ENCODE assay signal across 8 cellular contexts in the genomic region with DNA sequence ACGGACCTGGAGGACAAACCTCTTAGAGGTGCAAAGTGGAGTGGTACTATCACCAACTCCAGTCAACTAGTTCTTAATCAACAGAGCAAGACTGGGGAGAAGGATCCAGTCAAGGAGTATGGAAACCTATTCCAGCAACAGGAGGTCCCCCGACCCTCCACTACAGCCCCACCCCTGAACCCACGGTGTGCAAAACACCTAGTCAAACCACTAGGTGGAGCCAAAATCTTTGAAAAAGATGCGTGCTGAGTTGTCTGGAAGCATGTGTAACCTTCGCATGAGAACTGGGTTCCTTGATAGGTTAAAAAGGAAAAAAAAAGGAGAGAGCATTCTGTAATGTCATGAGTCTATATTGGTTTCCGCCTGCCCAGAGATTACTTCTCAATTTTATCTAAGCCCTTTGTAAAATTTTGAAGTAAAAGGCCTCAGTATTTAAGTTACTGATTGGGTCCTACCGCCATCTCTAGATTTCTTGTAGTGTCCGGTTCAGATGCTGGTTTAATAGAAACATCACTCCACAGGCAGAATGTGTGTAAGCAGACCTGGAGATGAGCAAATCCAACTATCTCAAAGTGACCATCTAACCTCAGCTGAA.
A peak's percentile ranks its signal among the peaks of the same experiment; 100 is the strongest.
DNase-seq lines count a peak whose midpoint lies in the region; ATAC-seq and TF ChIP-seq lines count a peak whose summit lies in the region.

No MANE protein-coding gene starts in this region.

- peak; percentile 42 for DNase-seq in SIG-M5 treated with dmso at 0.1 percent for 504 hours (lab: John Stamatoyannopoulos, UW; ENCODE audit: unreplicated experiment)
- DNase-seq in SIG-M5 (lab: John Stamatoyannopoulos, UW), result no peak
- peak; percentile 13 for DNase-seq in T1000 (lab: John Stamatoyannopoulos, UW)
- peak; percentile 29 to 55 for DNase-seq in foreskin keratinocyte
- DNase-seq in stimulated activated CD4-positive, alpha-beta T cell treated with anti-CD3 and anti-CD28 coated beads, Interleukin-2, amount 100 ng/mL, for 24 hours, result peak; percentile 17
- DNase-seq in aorta, result no peak

- WGBS in aorta, 2 donors, result 47 to 49% methylated on average over 8 of the region's 8 CpGs

- H3K4me2 ChIP-seq in Loucy (ENCODE audit: low read depth, low read length, poor library complexity, severe bottlenecking), result no peak overlapping the region

- H3K27me3 ChIP-seq in Loucy (ENCODE audit: insufficient read depth, low read length, poor library complexity, severe bottlenecking), result no peaks in the 10 kb centered on the region
- H3K27me3 ChIP-seq in foreskin keratinocyte, result no peaks in the 10 kb centered on the region
- H3K27me3 ChIP-seq in aorta (ENCODE audit: control insufficient read depth in 1 of 2, insufficient read depth in 2 of 2, low read length in 1 of 2), result no peaks in the 10 kb centered on the region

- H3K9me2 ChIP-seq in Loucy (replicated peaks; ENCODE audit: low read depth, low read length), result no peaks in the 10 kb centered on the region

- H3K9ac ChIP-seq in Loucy (ENCODE audit: low read depth, low read length, poor library complexity, severe bottlenecking), result no peak overlapping the region

- TF ChIP-seq CTCF in Loucy (conservative IDR thresholded peaks at IDR 0.05; ENCODE audit: low read length) (peak; percentile 85), foreskin keratinocyte (conservative IDR thresholded peaks at IDR 0.05) (peak; percentile 71)

- H3K4me1 ChIP-seq in Loucy (ENCODE audit: insufficient read depth, low read length, poor library complexity, severe bottlenecking) (no peaks in the 10 kb centered on the region), foreskin keratinocyte (peaks cover 5% of the 10 kb centered on the region), aorta (ENCODE audit: control insufficient read depth in 1 of 2, insufficient read depth in 2 of 2, low read length in 2 of 2) (no peaks in the 10 kb centered on the region)

- H2AFZ ChIP-seq in Loucy (ENCODE audit: low read length), result peak overlapping the region; percentile 9; the same call in 1 of the 2 replicates

- H3K9me3 ChIP-seq in Loucy (ENCODE audit: insufficient read depth, low read depth, low read length) (no peaks in the 10 kb centered on the region), aorta (ENCODE audit: control insufficient read depth, low read length) (no peaks in the 10 kb centered on the region)

- no peaks in the 10 kb centered on the region for H4K20me1 ChIP-seq in Loucy (ENCODE audit: insufficient read depth, low read length, poor library complexity, severe bottlenecking)

- ATAC-seq in GM21529 (IDR thresholded peaks at IDR 0.05; ENCODE audit: unreplicated experiment), result peak; percentile 72
- peak; percentile 58 for ATAC-seq in foreskin keratinocyte
- ATAC-seq in aorta (ENCODE audit: low FRiP score), result no peak

- H3K4me3 ChIP-seq in Loucy (ENCODE audit: low read length, poor library complexity, severe bottlenecking), result no peak overlapping the region
- H3K4me3 ChIP-seq in aorta (ENCODE audit: low read length in 2 of 2), result no peak overlapping the region

- intact Hi-C loops in aorta (cut with DNase I), result no loop called here

- H3K27ac ChIP-seq in foreskin keratinocyte (peak overlapping the region; percentile 80), aorta (ENCODE audit: low read depth in 1 of 2, low read length in 2 of 2) (no peak overlapping the region)

- H3F3A ChIP-seq in Loucy (ENCODE audit: low read depth), result no peaks in the 10 kb centered on the region

- H3K36me3 ChIP-seq in Loucy (ENCODE audit: insufficient read depth, low read length), result no peaks in the 10 kb centered on the region
- H3K36me3 ChIP-seq in aorta (ENCODE audit: control insufficient read depth in 1 of 2, insufficient read depth in 2 of 2, low read length in 1 of 2), result no peaks in the 10 kb centered on the region

- H3K79me2 ChIP-seq in Loucy (ENCODE audit: insufficient read depth, low read length), result no peaks in the 10 kb centered on the region

Comparison
In these comparisons a context has a peak if more than half of its experiments do, and no peak if none do; other contexts are left out.
1. DNase-seq: peak in SIG-M5 treated with dmso at 0.1 percent for 504 hours (single experiment), T1000 (single experiment), foreskin keratinocyte (2 of 2) and stimulated activated CD4-positive, alpha-beta T cell treated with anti-CD3 and anti-CD28 coated beads, Interleukin-2, amount 100 ng/mL, for 24 hours (2 of 2); none in SIG-M5 (single experiment) and aorta (0 of 2).